ENCODE assay signal across 18 cellular contexts in the genomic region with DNA sequence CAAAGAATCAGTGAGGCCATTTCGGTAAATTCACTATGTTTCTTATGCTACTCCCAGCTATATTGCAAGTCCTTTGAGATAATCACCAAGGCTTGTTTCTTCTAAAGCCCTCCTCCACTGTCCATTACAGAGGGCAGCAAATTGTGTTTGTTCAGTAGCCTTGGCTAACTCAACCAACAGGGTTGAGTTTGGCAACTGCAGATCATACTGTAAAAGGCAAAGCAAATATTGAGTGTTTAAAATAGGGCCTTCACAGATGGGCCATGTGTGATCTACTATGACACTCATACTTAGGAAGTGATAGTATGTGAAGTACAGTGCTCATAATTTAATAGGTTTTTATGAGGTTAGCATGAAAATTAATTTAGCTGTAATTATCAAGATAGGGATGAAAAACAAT.
"Had no signal": no experiment of that assay in that cellular context is flagged by ENCODE, and none has a peak within 500 bp of the region (broad histone marks: within the 10 kb centered on the region; RNA-seq: fewer than 3 reads in every experiment).

No MANE protein-coding gene starts in this region.

- H3K36me3 Mint-ChIP-seq: T-cell had no signal

- DNase-seq: IMR-90; Karpas-422; KG1; MM.1S; NCI-H1092 treated with DMSO at 0.1 percent for 48 hours; NCI-H1436; NCI-H1694 treated with DMSO at 0.1 percent for 48 hours; NCI-H1930; NCI-H2107; NCI-H2227 treated with DMSO at 0.1 percent for 48 hours; NCI-H524; NCI-H526 treated with DMSO at 0.1 percent for 48 hours; NK-92 treated with Interleukin-12 subunit alpha and Interleukin-12 subunit beta, amount 100 ng/mL, for 24 hours; PC-3; SK-N-SH; SW 1271; T-cell had no signal

- H3K9me3 Mint-ChIP-seq: T-cell had no signal

- H3K9me3 ChIP-seq: SK-N-SH had no signal

- H3K27ac Mint-ChIP-seq: T-cell had no signal

- ATAC-seq: Panc1, PC-3, T-cell had no signal

- H3K4me3 Mint-ChIP-seq: T-cell had no signal

- H3K27me3 Mint-ChIP-seq: T-cell had no signal
